9 cellular contexts compared by ENCODE assay signal in genomic region chr1:201739492-201740085, GRCh38.
DNase-seq lines count a peak whose midpoint lies in the region; ATAC-seq and TF ChIP-seq lines count a peak whose summit lies in the region.
"Had no signal": no experiment of that assay in that cellular context is flagged by ENCODE, and none has a peak within 500 bp of the region (broad histone marks: within the 10 kb centered on the region; RNA-seq: fewer than 3 reads in every experiment).

No MANE protein-coding gene starts in this region.

- intact Hi-C loops in A673 (cut with micrococcal nuclease; ENCODE audit: unreplicated experiment): no loop called here

- H3K4me1 ChIP-seq in A673 (ENCODE audit: insufficient read depth, low read length, poor library complexity, severe bottlenecking) (peaks cover 31% of the 10 kb centered on the region), iPS-18a (ENCODE audit: control insufficient read depth, low read depth, low read length) (peaks cover 52% of the 10 kb centered on the region), skeletal muscle satellite cell (ENCODE audit: control insufficient read depth, insufficient read depth, low read length) (peaks cover 73% of the 10 kb centered on the region)

- peak; percentile 54 for DNase-seq in A673 (ENCODE audit: low spot score)
- peak; percentile 37 for DNase-seq in HT-29 (ENCODE audit: low spot score)
- peak; percentile 10 to 64 (median 47) for DNase-seq in T-cell
- DNase-seq in astrocyte of the spinal cord (ENCODE audit: low read depth, low spot score): no peak
- DNase-seq in HUDEP-2 (lab: John Stamatoyannopoulos, UW; ENCODE audit: unreplicated experiment in 76 of 76): no peak
- DNase-seq: DND-41 had no signal

- BruUV-seq in A673 (replicated peaks; lab: Mats Ljungman, UMichigan): no TSS peak

- in situ Hi-C loops in astrocyte of the spinal cord (cut with HindIII; ENCODE audit: low sequenced_read_pairs): no loop called here

- TF ChIP-seq CTCF in A673 (conservative IDR thresholded peaks at IDR 0.05; ENCODE audit: low read depth, low read length): no peak
- TF ChIP-seq CTCF in astrocyte of the spinal cord (IDR thresholded peaks at IDR 0.05; ENCODE audit: low read depth, low read length): no peak

- H3K4me3 Mint-ChIP-seq in T-cell: peak overlapping the region; percentile 86 to 90 (median 86)

- H3K27me3 ChIP-seq in A673 (replicated peaks; ENCODE audit: insufficient read depth, low read depth, low read length, poor library complexity): no peaks in the 10 kb centered on the region
- no peaks in the 10 kb centered on the region for H3K27me3 ChIP-seq in iPS-18a (ENCODE audit: control insufficient read depth, insufficient read depth, low read length)
- H3K27me3 ChIP-seq in skeletal muscle satellite cell (ENCODE audit: control insufficient read depth, insufficient read depth, low read length): no peaks in the 10 kb centered on the region

- CTCF ChIA-PET in A673 (lab: Charles Lee): no interaction called here
- CTCF ChIA-PET in T-cell (lab: Charles Lee): interaction anchor here in 1 of 2 donors (0.6 kb wide), 3 partner anchors 57 to 1525 kb away, joined by 3 to 4 read pairs (median 3); no protein-coding TSS in a partner anchor

- ATAC-seq in T-cell (replicated peaks in 1 of 4): peak; percentile 86 to 95 (median 90)
- ATAC-seq in GM19463 (IDR thresholded peaks at IDR 0.05; ENCODE audit: unreplicated experiment): no peak

- peaks cover 21 to 34% (median 26%) of the 10 kb centered on the region in 3 donors for H3K4me1 Mint-ChIP-seq in T-cell

- H3K36me3 Mint-ChIP-seq in T-cell: no peaks in the 10 kb centered on the region

- H3K36me3 ChIP-seq in A673 (ENCODE audit: insufficient read depth, low read length, poor library complexity, severe bottlenecking): no peaks in the 10 kb centered on the region
- H3K36me3 ChIP-seq in iPS-18a (ENCODE audit: control insufficient read depth, low read depth, low read length): no peaks in the 10 kb centered on the region
- H3K36me3 ChIP-seq in skeletal muscle satellite cell (ENCODE audit: insufficient read depth, low read length): peaks cover 33% of the 10 kb centered on the region

- peak overlapping the region; percentile 89 for H3K4me2 ChIP-seq in skeletal muscle satellite cell (ENCODE audit: low read length)

- H3K9me3 ChIP-seq in A673 (ENCODE audit: low read depth, low read length, poor library complexity, severe bottlenecking) (no peaks in the 10 kb centered on the region), iPS-18a (ENCODE audit: control insufficient read depth, low read depth, low read length) (no peaks in the 10 kb centered on the region), skeletal muscle satellite cell (replicated peaks; ENCODE audit: low read length) (no peaks in the 10 kb centered on the region)

- no peak overlapping the region for H3K27ac ChIP-seq in A673 (ENCODE audit: low read depth, low read length, poor library complexity, severe bottlenecking)
- H3K27ac ChIP-seq in iPS-18a (ENCODE audit: low read length): no peak overlapping the region

- peak overlapping the region; percentile 39 for H3K4me3 ChIP-seq in A673 (ENCODE audit: low read depth, low read length, poor library complexity, severe bottlenecking)
- H3K4me3 ChIP-seq in astrocyte of the spinal cord (ENCODE audit: low read depth, low read length): peak overlapping the region; percentile 59
- H3K4me3 ChIP-seq in iPS-18a (ENCODE audit: low read length): peak overlapping the region; percentile 84
- peak overlapping the region; percentile 64 for H3K4me3 ChIP-seq in skeletal muscle satellite cell (ENCODE audit: low read length)

- no peaks in the 10 kb centered on the region for H3K9me3 Mint-ChIP-seq in T-cell

- POLR2A ChIA-PET in A673 (lab: Charles Lee; ENCODE audit: low non-redundant PET): no interaction called here
- POLR2A ChIA-PET in T-cell (lab: Charles Lee): interaction anchor here in 1 of 2 donors (0.6 to 0.7 kb wide), 2 partner anchors 344 to 566 kb away, joined by 3 read pairs; no protein-coding TSS in a partner anchor

- H3K27ac Mint-ChIP-seq in T-cell: peak overlapping the region in 1 of 2 donors; percentile 34

- peaks cover 29 to 40% of the 10 kb centered on the region in 2 donors for H3K27me3 Mint-ChIP-seq in T-cell

- peak overlapping the region; percentile 70 for H3K9ac ChIP-seq in iPS-18a (ENCODE audit: low read length)
- peak overlapping the region; percentile 57 for H3K9ac ChIP-seq in skeletal muscle satellite cell (ENCODE audit: low read depth, low read length)

Comparison
In these comparisons a context has a peak if more than half of its experiments do, and no peak if none do; other contexts are left out.
1. DNase-seq: peak in A673 (single experiment), HT-29 (single experiment) and T-cell (34 of 34); none in astrocyte of the spinal cord (single experiment) and HUDEP-2 (0 of 76).
2. Peak in every context shown above with its lines, with median percentiles within 50 percentile points of each other: H3K4me3 ChIP-seq.